ENCODE assay signal across 26 cellular contexts in the genomic region with DNA sequence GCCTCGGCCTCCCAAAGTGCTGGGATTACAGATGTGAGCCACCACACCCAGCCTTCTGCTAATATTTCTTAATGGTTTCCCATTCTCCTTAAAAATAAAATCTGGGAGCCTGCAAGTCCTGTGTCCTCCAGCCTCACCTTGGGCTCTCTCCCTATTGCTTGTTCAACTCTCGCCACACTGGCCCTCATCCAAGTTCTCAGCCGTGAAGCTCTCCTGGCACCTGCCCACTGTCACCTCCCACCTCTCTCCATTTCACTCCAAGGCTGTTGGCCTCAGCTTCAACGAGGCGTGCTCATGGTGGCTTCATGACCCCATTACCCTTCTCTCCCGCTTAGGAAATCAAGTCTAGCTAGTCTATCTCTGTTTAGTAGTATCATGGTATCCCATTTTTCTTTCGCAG. TPM values are rescaled to one million over a fixed set of nuclear protein-coding genes. Genes with fewer than 3 reads are reported as not detected.
"Had no signal": no experiment of that assay in that cellular context is flagged by ENCODE, and none has a peak within 500 bp of the region (broad histone marks: within the 10 kb centered on the region; RNA-seq: fewer than 3 reads in every experiment).

No MANE protein-coding gene starts in this region.

- H3K9me3 ChIP-seq: adrenal gland, MG63 had no signal

- H3K36me3 ChIP-seq: adrenal gland, MG63 had no signal

- H3K4me3 ChIP-seq: adrenal gland, MG63 had no signal

- H3K27ac ChIP-seq: adrenal gland had no signal

- DNase-seq: activated CD4-positive, alpha-beta T cell treated with anti-CD3 and anti-CD28 coated beads for 48 hours; activated CD4-positive, alpha-beta T cell treated with anti-CD3 and anti-CD28 coated beads, Interleukin-2, amount 50 U/mL, for 4 hours; activated CD4-positive, CD25-positive, alpha-beta regulatory T cell treated with anti-CD3 and anti-CD28 coated beads, Interleukin-2, amount 50 U/mL, for 72 hours; activated CD8-positive, alpha-beta memory T cell treated with anti-CD3 and anti-CD28 coated beads, Interleukin-2, amount 50 U/mL, for 48 hours; activated CD8-positive, alpha-beta T cell treated with anti-CD3 and anti-CD28 coated beads, Interleukin-2, amount 10 ng/mL, durations not matched to agents 7 days and 5 days; activated naive CD4-positive, alpha-beta T cell treated with anti-CD3 and anti-CD28 coated beads, Interleukin-2, amount 50 U/mL, for 16 hours; activated naive CD8-positive, alpha-beta T cell treated with anti-CD3 and anti-CD28 coated beads, Interleukin-2, amount 10 ng/mL, durations not matched to agents 7 days and 5 days; activated T-cell treated with anti-CD3 and anti-CD28 coated beads, Interleukin-2, amount 50 U/mL, for 1 hour; adrenal gland; anterior cingulate cortex; caudate nucleus; MG63; MV-4-11; NCI-H1092 treated with DMSO at 0.1 percent for 48 hours; NCI-H1436; NCI-H1694 treated with DMSO at 0.1 percent for 48 hours; NCI-H2081 treated with DMSO at 0.1 percent for 48 hours; NCI-H345; NCI-H510A; NCI-H526 treated with DMSO at 0.1 percent for 48 hours; NCI-H82; PC-3; SIG-M5; T-helper 17 cell; T-helper 9 cell had no signal

- ATAC-seq: activated CD8-positive, alpha-beta T cell treated with anti-CD3 and anti-CD28 coated beads, Interleukin-2, amount 10 ng/mL, durations not matched to agents 7 days and 5 days; PC-3; T-helper 17 cell; WTC11 had no signal

- H3K27me3 ChIP-seq: adrenal gland, MG63 had no signal

RNA-seq across cellular contexts. Expression of a gene that starts 9.5 kb away (rescaled TPM):
- total RNA-seq: activated CD8-positive, alpha-beta T cell treated with anti-CD3 and anti-CD28 coated beads, Interleukin-2, amount 10 ng/mL, durations not matched to agents 7 days and 5 days; activated naive CD8-positive, alpha-beta T cell treated with anti-CD3 and anti-CD28 coated beads, Interleukin-2, amount 10 ng/mL, durations not matched to agents 7 days and 5 days; PC-3; T-helper 17 cell had no signal
